17 cellular contexts compared by ENCODE assay signal in genomic region chr4:108814327-108814726, GRCh38. TPM values are rescaled to one million over a fixed set of nuclear protein-coding genes. Genes with fewer than 3 reads are reported as not detected.
DNase-seq lines count a peak whose midpoint lies in the region; ATAC-seq and TF ChIP-seq lines count a peak whose summit lies in the region.
"Had no signal": no experiment of that assay in that cellular context is flagged by ENCODE, and none has a peak within 500 bp of the region (broad histone marks: within the 10 kb centered on the region; RNA-seq: fewer than 3 reads in every experiment).

No MANE protein-coding gene starts in this region.

- ATAC-seq in HG02852 (IDR thresholded peaks at IDR 0.05; ENCODE audit: unreplicated experiment) (peak; percentile 45), WTC11 (peak; percentile 34; the same call in 1 of the 2 replicates), HG02623 (IDR thresholded peaks at IDR 0.05; ENCODE audit: unreplicated experiment) (no peak), HG02610 (IDR thresholded peaks at IDR 0.05; ENCODE audit: unreplicated experiment) (no peak)
- ATAC-seq in stimulated activated effector memory CD8-positive, alpha-beta T cell treated with anti-CD3 and anti-CD28 coated beads, Interleukin-12 subunit alpha, Interleukin-12 subunit beta, amount 100 ng/mL, for 72 hours, result peak; percentile 73

- no peak overlapping the region for H3K4me3 Mint-ChIP-seq in WTC11
- H3K4me3 Mint-ChIP-seq in stimulated activated effector memory CD8-positive, alpha-beta T cell treated with anti-CD3 and anti-CD28 coated beads, Interleukin-12 subunit alpha, Interleukin-12 subunit beta, amount 100 ng/mL, for 72 hours, result no peak overlapping the region

- H3K27me3 Mint-ChIP-seq in WTC11 (ENCODE audit: low read depth), result no peaks in the 10 kb centered on the region

- no peak overlapping the region for H3K27ac Mint-ChIP-seq in WTC11
- H3K27ac Mint-ChIP-seq in stimulated activated effector memory CD8-positive, alpha-beta T cell treated with anti-CD3 and anti-CD28 coated beads, Interleukin-12 subunit alpha, Interleukin-12 subunit beta, amount 100 ng/mL, for 72 hours, result no peak overlapping the region

- no peak for TF ChIP-seq CTCF in WTC11 (IDR thresholded peaks at IDR 0.05)

- 0 out of 2 replicates have a peak, but pooled peaks cover 2% of the 10 kb centered on the region for H3K4me1 Mint-ChIP-seq in WTC11
- peaks cover 5% of the 10 kb centered on the region for H3K4me1 Mint-ChIP-seq in stimulated activated effector memory CD8-positive, alpha-beta T cell treated with anti-CD3 and anti-CD28 coated beads, Interleukin-12 subunit alpha, Interleukin-12 subunit beta, amount 100 ng/mL, for 72 hours

- no peaks in the 10 kb centered on the region for H3K9me3 Mint-ChIP-seq in WTC11
- no peaks in the 10 kb centered on the region for H3K9me3 Mint-ChIP-seq in stimulated activated effector memory CD8-positive, alpha-beta T cell treated with anti-CD3 and anti-CD28 coated beads, Interleukin-12 subunit alpha, Interleukin-12 subunit beta, amount 100 ng/mL, for 72 hours

- POLR2A ChIA-PET in WTC11 (lab: Charles Lee), result no interaction called here

- CTCF ChIA-PET in WTC11 (lab: Charles Lee), result no interaction called here

- no peaks in the 10 kb centered on the region for H3K36me3 Mint-ChIP-seq in WTC11
- H3K36me3 Mint-ChIP-seq in stimulated activated effector memory CD8-positive, alpha-beta T cell treated with anti-CD3 and anti-CD28 coated beads, Interleukin-12 subunit alpha, Interleukin-12 subunit beta, amount 100 ng/mL, for 72 hours, result no peaks in the 10 kb centered on the region

- peak; percentile 7 for DNase-seq in stimulated activated CD4-positive, alpha-beta T cell treated with anti-CD3 and anti-CD28 coated beads, Interleukin-1b, Interleukin-23, amount 100 ng/mL, for 48 hours
- no peak for DNase-seq in stimulated activated CD4-positive, alpha-beta T cell treated with anti-CD3 and anti-CD28 coated beads, Interleukin-2, amount 100 ng/mL, for 48 hours
- DNase-seq in WTC11 (ENCODE audit: low spot score), result no peak
- DNase-seq in stimulated activated effector memory CD8-positive, alpha-beta T cell treated with anti-CD3 and anti-CD28 coated beads, Interleukin-12 subunit alpha, Interleukin-12 subunit beta, amount 100 ng/mL, for 72 hours (ENCODE audit: low spot score in 2 of 2), result no peak
- DNase-seq: ACHN, COR-L47, NCI-H1436, NCI-H2029, NCI-H2171, NCI-H82, PC-9, SW 1271 had no signal

TF ChIP-seq in WTC11, 78 proteins besides CTCF, POLR2A, EP300 and RAD21:
- TF ChIP-seq CREM (CRISPR knock-in tag; IDR thresholded peaks at IDR 0.05) (no peak), ZNF232 (CRISPR knock-in tag; IDR thresholded peaks at IDR 0.05) (no peak), SP1 (CRISPR knock-in tag; conservative IDR thresholded peaks at IDR 0.05) (no peak), GTF2I (CRISPR knock-in tag; conservative IDR thresholded peaks at IDR 0.05) (no peak), ATF1 (CRISPR knock-in tag; IDR thresholded peaks at IDR 0.05) (no peak), IRF2 (CRISPR knock-in tag; IDR thresholded peaks at IDR 0.05; ENCODE audit: borderline replicate concordance, low read depth) (no peak), CBFB (CRISPR knock-in tag; IDR thresholded peaks at IDR 0.05; ENCODE audit: low read depth) (no peak), JUN (CRISPR knock-in tag; IDR thresholded peaks at IDR 0.05) (no peak), PRRX2 (CRISPR knock-in tag; IDR thresholded peaks at IDR 0.05) (no peak), ZNF423 (CRISPR knock-in tag; IDR thresholded peaks at IDR 0.05) (no peak), ZNF396 (CRISPR knock-in tag; IDR thresholded peaks at IDR 0.05; ENCODE audit: borderline replicate concordance) (no peak), MAX (CRISPR knock-in tag; IDR thresholded peaks at IDR 0.05) (no peak), E2F5 (CRISPR knock-in tag; IDR thresholded peaks at IDR 0.05) (no peak), ATF2 (CRISPR knock-in tag; IDR thresholded peaks at IDR 0.05; ENCODE audit: borderline replicate concordance, low read depth) (no peak), OVOL2 (CRISPR knock-in tag; IDR thresholded peaks at IDR 0.05; ENCODE audit: borderline replicate concordance) (no peak), TCF7 (CRISPR knock-in tag; IDR thresholded peaks at IDR 0.05; ENCODE audit: low read depth) (no peak)
- TF ChIP-seq, protein P1, sequence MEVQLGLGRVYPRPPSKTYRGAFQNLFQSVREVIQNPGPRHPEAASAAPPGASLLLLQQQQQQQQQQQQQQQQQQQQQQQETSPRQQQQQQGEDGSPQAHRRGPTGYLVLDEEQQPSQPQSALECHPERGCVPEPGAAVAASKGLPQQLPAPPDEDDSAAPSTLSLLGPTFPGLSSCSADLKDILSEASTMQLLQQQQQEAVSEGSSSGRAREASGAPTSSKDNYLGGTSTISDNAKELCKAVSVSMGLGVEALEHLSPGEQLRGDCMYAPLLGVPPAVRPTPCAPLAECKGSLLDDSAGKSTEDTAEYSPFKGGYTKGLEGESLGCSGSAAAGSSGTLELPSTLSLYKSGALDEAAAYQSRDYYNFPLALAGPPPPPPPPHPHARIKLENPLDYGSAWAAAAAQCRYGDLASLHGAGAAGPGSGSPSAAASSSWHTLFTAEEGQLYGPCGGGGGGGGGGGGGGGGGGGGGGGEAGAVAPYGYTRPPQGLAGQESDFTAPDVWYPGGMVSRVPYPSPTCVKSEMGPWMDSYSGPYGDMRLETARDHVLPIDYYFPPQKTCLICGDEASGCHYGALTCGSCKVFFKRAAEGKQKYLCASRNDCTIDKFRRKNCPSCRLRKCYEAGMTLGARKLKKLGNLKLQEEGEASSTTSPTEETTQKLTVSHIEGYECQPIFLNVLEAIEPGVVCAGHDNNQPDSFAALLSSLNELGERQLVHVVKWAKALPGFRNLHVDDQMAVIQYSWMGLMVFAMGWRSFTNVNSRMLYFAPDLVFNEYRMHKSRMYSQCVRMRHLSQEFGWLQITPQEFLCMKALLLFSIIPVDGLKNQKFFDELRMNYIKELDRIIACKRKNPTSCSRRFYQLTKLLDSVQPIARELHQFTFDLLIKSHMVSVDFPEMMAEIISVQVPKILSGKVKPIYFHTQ (CRISPR knock-in tag; IDR thresholded peaks at IDR 0.05), result no peak
- TF ChIP-seq, protein P2, sequence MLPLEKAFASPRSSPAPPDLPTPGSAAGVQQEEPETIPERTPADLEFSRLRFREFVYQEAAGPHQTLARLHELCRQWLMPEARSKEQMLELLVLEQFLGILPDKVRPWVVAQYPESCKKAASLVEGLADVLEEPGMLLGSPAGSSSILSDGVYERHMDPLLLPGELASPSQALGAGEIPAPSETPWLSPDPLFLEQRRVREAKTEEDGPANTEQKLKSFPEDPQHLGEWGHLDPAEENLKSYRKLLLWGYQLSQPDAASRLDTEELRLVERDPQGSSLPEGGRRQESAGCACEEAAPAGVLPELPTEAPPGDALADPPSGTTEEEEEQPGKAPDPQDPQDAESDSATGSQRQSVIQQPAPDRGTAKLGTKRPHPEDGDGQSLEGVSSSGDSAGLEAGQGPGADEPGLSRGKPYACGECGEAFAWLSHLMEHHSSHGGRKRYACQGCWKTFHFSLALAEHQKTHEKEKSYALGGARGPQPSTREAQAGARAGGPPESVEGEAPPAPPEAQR (CRISPR knock-in tag; IDR thresholded peaks at IDR 0.05), result no peak

RNA-seq across cellular contexts. Expression of gene ETNPPL, which starts 51.5 kb away (rescaled TPM):
- total RNA-seq in WTC11 (2021), result 0.66 to 2.0 TPM (median 1.5 TPM) in 3 replicates
- total RNA-seq: NCI-H460, PC-9, SJSA1 had no signal

Comparison
In these comparisons a context has a peak if more than half of its experiments do, and no peak if none do; other contexts are left out.
1. ATAC-seq: peak in HG02852 (single experiment), WTC11 (single experiment) and stimulated activated effector memory CD8-positive, alpha-beta T cell treated with anti-CD3 and anti-CD28 coated beads, Interleukin-12 subunit alpha, Interleukin-12 subunit beta, amount 100 ng/mL, for 72 hours (single experiment); none in HG02623 (single experiment) and HG02610 (single experiment).